In genomic region chr2:9952856-9953503, GRCh38 we compare ENCODE assay signal across 13 cellular contexts. TPM values are rescaled to one million over a fixed set of nuclear protein-coding genes. Genes with fewer than 3 reads are reported as not detected.
A peak's percentile ranks its signal among the peaks of the same experiment; 100 is the strongest.
DNase-seq lines count a peak whose midpoint lies in the region; ATAC-seq and TF ChIP-seq lines count a peak whose summit lies in the region.
"Had no signal": no experiment of that assay in that cellular context is flagged by ENCODE, and none has a peak within 500 bp of the region (broad histone marks: within the 10 kb centered on the region; RNA-seq: fewer than 3 reads in every experiment).

No MANE protein-coding gene starts in this region.

- H3K4me3 Mint-ChIP-seq in activated naive CD4-positive, alpha-beta T cell treated with anti-CD3 and anti-CD28 coated beads, Interleukin-2, amount 50 U/mL, for 24 hours = peak overlapping the region; percentile 81
- H3K4me3 Mint-ChIP-seq in WTC11 (peak overlapping the region; percentile 70), immature natural killer cell (peak overlapping the region; percentile 56 to 82 (median 74))

- TF ChIP-seq CTCF in WTC11 (IDR thresholded peaks at IDR 0.05) (no peak), suprapubic skin (IDR thresholded peaks at IDR 0.05) (no peak), gastroesophageal sphincter (IDR thresholded peaks at IDR 0.05) (no peak), foreskin keratinocyte (conservative IDR thresholded peaks at IDR 0.05) (no peak)

- no peak for DNase-seq in activated naive CD4-positive, alpha-beta T cell treated with Interleukin-2 at 50 U/mL for 16 hours
- no peak for DNase-seq in WTC11 (ENCODE audit: low spot score)
- DNase-seq in immature natural killer cell = no peak
- no peak for DNase-seq in suprapubic skin (ENCODE audit: low spot score in 2 of 2)
- no peak for DNase-seq in foreskin keratinocyte
- DNase-seq: activated naive CD4-positive, alpha-beta T cell; GDM1; left lung; NCI-H2029; tibial artery had no signal

- H3K27me3 Mint-ChIP-seq in activated naive CD4-positive, alpha-beta T cell treated with anti-CD3 and anti-CD28 coated beads, Interleukin-2, amount 50 U/mL, for 24 hours = peaks cover 26% of the 10 kb centered on the region
- H3K27me3 Mint-ChIP-seq in WTC11 (ENCODE audit: low read depth) (peaks cover 53% of the 10 kb centered on the region), immature natural killer cell (ENCODE audit: low read depth in 3 of 3) (peaks cover 4 to 24% (median 6%) of the 10 kb centered on the region in 3 donors)

- H3K9me3 Mint-ChIP-seq in activated naive CD4-positive, alpha-beta T cell treated with anti-CD3 and anti-CD28 coated beads, Interleukin-2, amount 50 U/mL, for 24 hours = no peaks in the 10 kb centered on the region
- H3K9me3 Mint-ChIP-seq in WTC11 (no peaks in the 10 kb centered on the region), immature natural killer cell (no peaks in the 10 kb centered on the region)

- WGBS in suprapubic skin = 67% methylated on average over 8 of the region's 8 CpGs
- WGBS in gastroesophageal sphincter (ENCODE audit: low coverage in 1 of 2), 2 donors = 84 to 92% methylated on average over 8 of the region's 8 CpGs

- no peaks in the 10 kb centered on the region for H3K27me3 ChIP-seq in suprapubic skin
- H3K27me3 ChIP-seq in gastroesophageal sphincter = no peaks in the 10 kb centered on the region
- peaks cover 17% of the 10 kb centered on the region for H3K27me3 ChIP-seq in foreskin keratinocyte
- H3K27me3 ChIP-seq: tibial artery had no signal

- peaks cover 27% of the 10 kb centered on the region for H3K4me1 ChIP-seq in suprapubic skin
- peaks cover 0 to 14% (median 4%) of the 10 kb centered on the region in 3 donors for H3K4me1 ChIP-seq in gastroesophageal sphincter
- no peaks in the 10 kb centered on the region for H3K4me1 ChIP-seq in foreskin keratinocyte

- peak overlapping the region; percentile 71 for H3K4me3 ChIP-seq in suprapubic skin
- H3K4me3 ChIP-seq in gastroesophageal sphincter = no peak overlapping the region

- TF ChIP-seq EP300 in suprapubic skin (IDR thresholded peaks at IDR 0.05) (no peak), gastroesophageal sphincter (IDR thresholded peaks at IDR 0.05) (no peak)

- POLR2A ChIA-PET in WTC11 (lab: Charles Lee) = no interaction called here

- peak overlapping the region; percentile 11 for H3K27ac Mint-ChIP-seq in activated naive CD4-positive, alpha-beta T cell treated with anti-CD3 and anti-CD28 coated beads, Interleukin-2, amount 50 U/mL, for 24 hours
- no peak overlapping the region for H3K27ac Mint-ChIP-seq in WTC11
- no peak overlapping the region for H3K27ac Mint-ChIP-seq in immature natural killer cell

- H3K4me1 Mint-ChIP-seq in activated naive CD4-positive, alpha-beta T cell treated with anti-CD3 and anti-CD28 coated beads, Interleukin-2, amount 50 U/mL, for 24 hours = peaks cover 16% of the 10 kb centered on the region
- peaks cover 19% of the 10 kb centered on the region for H3K4me1 Mint-ChIP-seq in WTC11
- H3K4me1 Mint-ChIP-seq in immature natural killer cell = peaks cover 11 to 17% of the 10 kb centered on the region in 2 donors

- no peaks in the 10 kb centered on the region for H3K9me3 ChIP-seq in suprapubic skin
- no peaks in the 10 kb centered on the region for H3K9me3 ChIP-seq in gastroesophageal sphincter
- H3K9me3 ChIP-seq: left lung, tibial artery had no signal

- CTCF ChIA-PET in WTC11 (lab: Charles Lee) = no interaction called here

- H3K27ac ChIP-seq in suprapubic skin (peak overlapping the region; percentile 92), gastroesophageal sphincter (no peak overlapping the region), foreskin keratinocyte (no peak overlapping the region)
- H3K27ac ChIP-seq: left lung, tibial artery had no signal

- H3K36me3 ChIP-seq in suprapubic skin = no peaks in the 10 kb centered on the region
- H3K36me3 ChIP-seq in gastroesophageal sphincter = no peaks in the 10 kb centered on the region
- H3K36me3 ChIP-seq: left lung, tibial artery had no signal

- H3K36me3 Mint-ChIP-seq in activated naive CD4-positive, alpha-beta T cell treated with anti-CD3 and anti-CD28 coated beads, Interleukin-2, amount 50 U/mL, for 24 hours = peaks cover 2% of the 10 kb centered on the region
- H3K36me3 Mint-ChIP-seq in WTC11 (no peaks in the 10 kb centered on the region), immature natural killer cell (peaks cover 0 to 3% (median 0%) of the 10 kb centered on the region in 3 donors)

- no peak for TF ChIP-seq POLR2A in suprapubic skin (IDR thresholded peaks at IDR 0.05)
- TF ChIP-seq POLR2A in gastroesophageal sphincter (IDR thresholded peaks at IDR 0.05) = no peak

- ATAC-seq in WTC11 (no peak), gastroesophageal sphincter (no peak), foreskin keratinocyte (no peak), HG03432 (IDR thresholded peaks at IDR 0.05; ENCODE audit: unreplicated experiment) (no peak)
- ATAC-seq: left lung had no signal

TF ChIP-seq in WTC11, 78 proteins besides CTCF, POLR2A, EP300 and RAD21:
- TF ChIP-seq ELF4 (CRISPR knock-in tag; IDR thresholded peaks at IDR 0.05; ENCODE audit: low read depth) = no peak
- TF ChIP-seq ATF6 (CRISPR knock-in tag; IDR thresholded peaks at IDR 0.05) = no peak
- no peak for TF ChIP-seq ZNF425 (CRISPR knock-in tag; conservative IDR thresholded peaks at IDR 0.05)
- no peak for TF ChIP-seq E2F1 (CRISPR knock-in tag; IDR thresholded peaks at IDR 0.05)
- TF ChIP-seq FOXK1 (CRISPR knock-in tag; IDR thresholded peaks at IDR 0.05) = no peak
- no peak for TF ChIP-seq ATF1 (CRISPR knock-in tag; IDR thresholded peaks at IDR 0.05)
- no peak for TF ChIP-seq HMGXB4 (CRISPR knock-in tag; IDR thresholded peaks at IDR 0.05)

RNA-seq across cellular contexts. Expression of gene GRHL1, which starts 1.5 kb away (rescaled TPM):
- total RNA-seq in WTC11 (2021) (2.7 to 5.0 TPM (median 4.7 TPM) in 3 replicates), suprapubic skin (100 to 1,000 TPM; 112 to 233 (median 121) TPM), gastroesophageal sphincter (1 to 10 TPM; 1.3 to 6.1 (median 2.3) TPM), foreskin keratinocyte (0.92 and 1.2 TPM in 2 replicates)
- polyA plus RNA-seq in immature natural killer cell (1 to 10 TPM in 1 of 3 donors, under 1 TPM in 2; 0.52 to 1.9 (median 0.73) TPM), foreskin keratinocyte (0.35 and 0.41 TPM in 2 replicates)

Comparison
In these comparisons a context has a peak if more than half of its experiments do, and no peak if none do; other contexts are left out.
1. RNA of gene GRHL1, which starts 1.5 kb away (total RNA-seq): 112 to 233 TPM in suprapubic skin; 2.7 to 5.0 TPM in WTC11, 1.3 to 6.1 TPM in gastroesophageal sphincter and 0.92 to 1.2 TPM in foreskin keratinocyte; every median in the first group is over 10 times any median in the second.
2. Peak in every context shown above with its lines, with median percentiles within 50 percentile points of each other: H3K4me3 Mint-ChIP-seq.